18 cellular contexts compared by ENCODE assay signal in the genomic region with DNA sequence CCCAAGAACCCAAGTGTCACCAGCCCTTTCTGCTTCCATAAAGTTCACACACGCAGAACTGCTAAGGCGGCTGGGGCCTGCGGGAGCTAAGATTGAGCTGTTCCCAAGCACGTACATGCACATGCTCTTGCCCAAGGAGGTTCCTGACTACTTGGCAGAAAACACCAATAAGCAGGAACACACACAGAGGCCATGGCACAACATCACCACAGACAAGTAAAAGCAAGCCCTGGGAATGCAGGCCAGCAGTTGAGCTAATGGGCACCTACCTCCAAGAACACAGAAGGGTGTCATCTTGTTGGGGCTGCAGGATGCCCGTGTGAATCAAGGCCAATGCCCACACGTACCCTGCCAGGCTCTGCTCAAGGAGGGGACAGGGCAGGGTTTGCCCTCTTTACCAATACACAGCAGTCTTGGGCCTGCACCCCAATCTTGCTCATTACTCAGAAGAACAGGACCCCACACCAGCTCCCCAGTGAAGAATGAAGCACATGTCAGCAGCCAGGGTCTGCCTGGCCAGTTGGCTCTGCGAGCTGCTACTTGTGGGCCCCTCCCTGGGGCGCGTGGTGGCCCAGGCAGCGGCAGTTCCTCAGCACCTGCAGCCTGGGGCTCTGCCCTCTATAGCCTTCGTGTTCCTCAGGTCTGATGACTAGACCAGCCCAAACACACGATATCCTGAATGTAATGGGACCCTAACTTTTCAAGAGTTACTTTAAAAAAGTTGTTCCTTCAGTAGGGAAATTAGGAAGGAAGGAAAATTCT. TPM values are rescaled to one million over a fixed set of nuclear protein-coding genes. Genes with fewer than 3 reads are reported as not detected.
DNase-seq lines count a peak whose midpoint lies in the region; ATAC-seq and TF ChIP-seq lines count a peak whose summit lies in the region.
"Had no signal": no experiment of that assay in that cellular context is flagged by ENCODE, and none has a peak within 500 bp of the region (broad histone marks: within the 10 kb centered on the region; RNA-seq: fewer than 3 reads in every experiment).

No MANE protein-coding gene starts in this region.

- peak overlapping the region; percentile 73 for H3K4me2 ChIP-seq in mammary epithelial cell (ENCODE audit: insufficient read depth, low read depth, low read length)

- H4K20me1 ChIP-seq in mammary epithelial cell (ENCODE audit: insufficient read depth, low read length) = no peaks in the 10 kb centered on the region

- CTCF ChIA-PET in mammary epithelial cell (lab: Charles Lee; ENCODE audit: low non-redundant PET) = interaction anchor here (0.5 to 0.7 kb wide), 2 partner anchors 9 to 73 kb away, joined by 3 read pairs; a partner anchor contains a TSS

- BruUV-seq in mammary epithelial cell (replicated peaks; lab: Mats Ljungman, UMichigan) = no TSS peak

- peaks cover 26% of the 10 kb centered on the region for H3K4me1 ChIP-seq in mammary epithelial cell (ENCODE audit: insufficient read depth, low read length)
- H3K4me1 ChIP-seq: BE2C had no signal

- WGBS in mammary epithelial cell (ENCODE audit: low coverage, missing lambda C conversion rate) = 6% methylated on average over 7 of the region's 12 CpGs

- ATAC-seq in esophagus mucosa = peak; percentile 86
- no peak for ATAC-seq in HG02678 (IDR thresholded peaks at IDR 0.05; ENCODE audit: unreplicated experiment)
- ATAC-seq: Right ventricle myocardium inferior had no signal

- no peaks in the 10 kb centered on the region for H3K9me3 ChIP-seq in mammary epithelial cell (replicated peaks; ENCODE audit: insufficient read depth, low read length)
- H3K9me3 ChIP-seq: BE2C, Peyer's patch had no signal

- peaks cover 2% of the 10 kb centered on the region for H3K36me3 ChIP-seq in mammary epithelial cell (ENCODE audit: insufficient read depth, low read length)
- H3K36me3 ChIP-seq: BE2C had no signal

- peak overlapping the region; percentile 63 for H3K27ac ChIP-seq in mammary epithelial cell (ENCODE audit: insufficient read depth, low read depth, low read length)
- peak overlapping the region in 12 of 21 experiments; percentile 22 to 84 (median 65) for H3K27ac ChIP-seq in skin epidermis
- H3K27ac ChIP-seq: Peyer's patch had no signal

- TF ChIP-seq CTCF in mammary epithelial cell (conservative IDR thresholded peaks at IDR 0.05 in 1 of 2, IDR thresholded peaks at IDR 0.05 in 1 of 2; ENCODE audit: extremely low read depth in 1 of 2, insufficient read depth in 1 of 2, low read depth in 1 of 2, low read length in 2 of 2) = no peak

- peaks cover 19% of the 10 kb centered on the region for H3K79me2 ChIP-seq in mammary epithelial cell (ENCODE audit: insufficient read depth, low read length)

- H3K4me3 ChIP-seq in mammary epithelial cell (replicated peaks in 1 of 3; ENCODE audit: insufficient read depth in 1 of 3, low read depth in 2 of 3, low read length in 3 of 3) (no peak overlapping the region), skin epidermis (no peak overlapping the region)
- H3K4me3 ChIP-seq: Peyer's patch had no signal

- H3K9ac ChIP-seq in mammary epithelial cell (ENCODE audit: insufficient read depth, low read length) = peak overlapping the region; percentile 43

- intact Hi-C loops in mammary epithelial cell (cut with micrococcal nuclease) = loop anchor here (5.0 kb wide), 1 partner anchor 71 kb away; a partner anchor contains a TSS

- dilution Hi-C loops in mammary epithelial cell (cut with HindIII; ENCODE audit: low sequenced_read_pairs) = no loop called here

- peak overlapping the region; percentile 2 for H2AFZ ChIP-seq in mammary epithelial cell (ENCODE audit: low read depth, low read length)

- no peaks in the 10 kb centered on the region for H3K27me3 ChIP-seq in mammary epithelial cell (ENCODE audit: insufficient read depth, low read length)
- H3K27me3 ChIP-seq: BE2C, Peyer's patch had no signal

- in situ Hi-C loops in mammary epithelial cell (cut with MboI; ENCODE audit: low sequenced_read_pairs in 2 of 2) = no loop called here

- peak; percentile 52 for DNase-seq in HPDE6-E6E7 (ENCODE audit: extremely low spot score)
- DNase-seq in mammary epithelial cell = peak; percentile 85
- DNase-seq in DMS153 treated with DMSO at 0.1 percent for 48 hours (lab: John Stamatoyannopoulos, UW; ENCODE audit: unreplicated experiment) = no peak
- DNase-seq in HT-29 (ENCODE audit: low spot score) = no peak
- DNase-seq: BE2C; CD4-positive, CD25-positive, alpha-beta regulatory T cell; COR-L47; DMS79 treated with DMSO at 0.1 percent for 48 hours; MV-4-11; NCI-H1105 treated with DMSO at 0.1 percent for 48 hours; NCI-H2029 treated with DMSO at 0.1 percent for 48 hours; NCI-H526; Peyer's patch had no signal

RNA-seq across cellular contexts. Expression of a gene that starts 32.3 kb away (rescaled TPM):
- total RNA-seq in mammary epithelial cell = 1 to 10 TPM; 1.0 to 2.7 TPM
- 0.32 TPM for polyA plus RNA-seq in mammary epithelial cell
- not detected for polyA minus RNA-seq in mammary epithelial cell
- 1.1 TPM for total RNA-seq in esophagus mucosa
- 2.6 and 2.8 TPM in 2 replicates for total RNA-seq in HT-29 (2014; rRNA removed; shearing (Covaris generic))
- total RNA-seq: Right ventricle myocardium inferior had no signal
- polyA plus RNA-seq: IgD-negative memory B cell had no signal

Comparison
In these comparisons a context has a peak if more than half of its experiments do, and no peak if none do; other contexts are left out.
1. DNase-seq: peak in HPDE6-E6E7 (single experiment) and mammary epithelial cell (single experiment); none in DMS153 treated with DMSO at 0.1 percent for 48 hours (single experiment) and HT-29 (single experiment).